ENCODE assay signal across 17 cellular contexts in genomic region chr4:5959221-5959982, GRCh38. TPM values are rescaled to one million over a fixed set of nuclear protein-coding genes. Genes with fewer than 3 reads are reported as not detected.
DNase-seq lines count a peak whose midpoint lies in the region; ATAC-seq and TF ChIP-seq lines count a peak whose summit lies in the region.
"Had no signal": no experiment of that assay in that cellular context is flagged by ENCODE, and none has a peak within 500 bp of the region (broad histone marks: within the 10 kb centered on the region; RNA-seq: fewer than 3 reads in every experiment).

No MANE protein-coding gene starts in this region.

- CTCF ChIA-PET in A673 (lab: Charles Lee) = interaction anchor here (0.6 kb wide), 1 partner anchor 21 kb away, joined by 3 read pairs; no protein-coding TSS in a partner anchor

- TF ChIP-seq RAD21 in Ishikawa (IDR thresholded peaks at IDR 0.05; ENCODE audit: low read depth) = no peak

- no peak for ATAC-seq in gastroesophageal sphincter
- ATAC-seq: Panc1 had no signal

- TF ChIP-seq CTCF in A673 (conservative IDR thresholded peaks at IDR 0.05; ENCODE audit: low read depth, low read length) = no peak
- TF ChIP-seq CTCF in coronary artery (IDR thresholded peaks at IDR 0.05) = no peak
- TF ChIP-seq CTCF in gastroesophageal sphincter (IDR thresholded peaks at IDR 0.05) = no peak
- no peak for TF ChIP-seq CTCF in osteocyte (IDR thresholded peaks at IDR 0.05)

- no peak for TF ChIP-seq EP300 in Ishikawa (IDR thresholded peaks at IDR 0.05; ENCODE audit: borderline replicate concordance)
- TF ChIP-seq EP300 in gastroesophageal sphincter (IDR thresholded peaks at IDR 0.05) = no peak

- intact Hi-C loops in A673 (cut with micrococcal nuclease; ENCODE audit: unreplicated experiment) = no loop called here

- H3K36me3 ChIP-seq in A673 (ENCODE audit: insufficient read depth, low read length, poor library complexity, severe bottlenecking) (no peaks in the 10 kb centered on the region), gastroesophageal sphincter (no peaks in the 10 kb centered on the region)
- H3K36me3 ChIP-seq: HAP-1 had no signal

- H3K27me3 Mint-ChIP-seq in osteocyte (ENCODE audit: unreplicated experiment) = peaks cover 39% of the 10 kb centered on the region

- H3K36me3 Mint-ChIP-seq in osteocyte (ENCODE audit: unreplicated experiment) = no peaks in the 10 kb centered on the region

- no peaks in the 10 kb centered on the region for H3K9me3 ChIP-seq in A673 (ENCODE audit: low read depth, low read length, poor library complexity, severe bottlenecking)
- H3K9me3 ChIP-seq in gastroesophageal sphincter = no peaks in the 10 kb centered on the region
- H3K9me3 ChIP-seq: HAP-1 had no signal

- H3K4me1 ChIP-seq in A673 (ENCODE audit: insufficient read depth, low read length, poor library complexity, severe bottlenecking) = peaks cover 14% of the 10 kb centered on the region
- no peaks in the 10 kb centered on the region for H3K4me1 ChIP-seq in gastroesophageal sphincter
- H3K4me1 ChIP-seq: HAP-1 had no signal

- no peak overlapping the region for H3K4me3 Mint-ChIP-seq in osteocyte (ENCODE audit: unreplicated experiment)

- H3K27me3 ChIP-seq in A673 (replicated peaks; ENCODE audit: insufficient read depth, low read depth, low read length, poor library complexity) = no peaks in the 10 kb centered on the region
- peaks cover 67% of the 10 kb centered on the region for H3K27me3 ChIP-seq in gastroesophageal sphincter

- DNase-seq in A673 (ENCODE audit: low spot score) (peak; percentile 24), coronary artery (ENCODE audit: low spot score) (peak; percentile 62), mesenteric fat pad (ENCODE audit: low spot score) (peak; percentile 76), osteocyte (ENCODE audit: extremely low spot score, unreplicated experiment) (no peak), mucosa of gallbladder (ENCODE audit: low spot score) (no peak), SHP77 (lab: John Stamatoyannopoulos, UW) (no peak)
- DNase-seq: DMS 273 treated with DMSO at 0.1 percent for 48 hours, NCI-H1105 treated with DMSO at 0.1 percent for 48 hours, NCI-H1694 treated with DMSO at 0.1 percent for 48 hours, NCI-H2171 treated with DMSO at 0.1 percent for 48 hours, NCI-H510A had no signal

- 60 to 83% methylated on average over 2 to 6 of the region's 20 CpGs for WGBS in gastroesophageal sphincter (ENCODE audit: low coverage in 1 of 2), 2 donors

- H3K27ac ChIP-seq in A673 (ENCODE audit: low read depth, low read length, poor library complexity, severe bottlenecking) (no peak overlapping the region), coronary artery (no peak overlapping the region), gastroesophageal sphincter (no peak overlapping the region)
- H3K27ac ChIP-seq: C4-2B, HL-60 had no signal

- H3K4me3 ChIP-seq in A673 (ENCODE audit: low read depth, low read length, poor library complexity, severe bottlenecking) (no peak overlapping the region), coronary artery (no peak overlapping the region), gastroesophageal sphincter (no peak overlapping the region)
- H3K4me3 ChIP-seq: HAP-1 had no signal

- no peak for TF ChIP-seq POLR2A in gastroesophageal sphincter (IDR thresholded peaks at IDR 0.05)

- no TSS peak for BruUV-seq in A673 (replicated peaks; lab: Mats Ljungman, UMichigan)

- no peaks in the 10 kb centered on the region for H3K4me1 Mint-ChIP-seq in osteocyte (ENCODE audit: unreplicated experiment)

- H3K27ac Mint-ChIP-seq in osteocyte (ENCODE audit: unreplicated experiment) = no peak overlapping the region

- POLR2A ChIA-PET in A673 (lab: Charles Lee; ENCODE audit: low non-redundant PET) = no interaction called here

- H3K9me3 Mint-ChIP-seq in osteocyte (ENCODE audit: unreplicated experiment) = no peaks in the 10 kb centered on the region

TF ChIP-seq in Ishikawa, 13 proteins besides CTCF, POLR2A, EP300 and RAD21:
- TF ChIP-seq EGR1 (IDR thresholded peaks at IDR 0.05) (no peak), NFIC (IDR thresholded peaks at IDR 0.05) (0 out of 2 replicates have a peak, but pooled peaks have one; percentile 36)

RNA-seq across cellular contexts. Expression of gene C4orf50, which starts 58.8 kb away (rescaled TPM):
- total RNA-seq in A673 (2021) = not detected in 2 replicates
- total RNA-seq in mesenteric fat pad = not detected
- under 1 TPM; under 0.01 to 0.25 (median 0.12) TPM for total RNA-seq in gastroesophageal sphincter
- not detected in 2 replicates for total RNA-seq in osteocyte
- total RNA-seq in mucosa of gallbladder = 0.06 TPM

Comparison
In these comparisons a context has a peak if more than half of its experiments do, and no peak if none do; other contexts are left out.
1. DNase-seq: peak in A673 (single experiment), coronary artery (single experiment) and mesenteric fat pad (single experiment); none in osteocyte (single experiment), mucosa of gallbladder (single experiment) and SHP77 (0 of 2).